8 cellular contexts compared by ENCODE assay signal in the genomic region with DNA sequence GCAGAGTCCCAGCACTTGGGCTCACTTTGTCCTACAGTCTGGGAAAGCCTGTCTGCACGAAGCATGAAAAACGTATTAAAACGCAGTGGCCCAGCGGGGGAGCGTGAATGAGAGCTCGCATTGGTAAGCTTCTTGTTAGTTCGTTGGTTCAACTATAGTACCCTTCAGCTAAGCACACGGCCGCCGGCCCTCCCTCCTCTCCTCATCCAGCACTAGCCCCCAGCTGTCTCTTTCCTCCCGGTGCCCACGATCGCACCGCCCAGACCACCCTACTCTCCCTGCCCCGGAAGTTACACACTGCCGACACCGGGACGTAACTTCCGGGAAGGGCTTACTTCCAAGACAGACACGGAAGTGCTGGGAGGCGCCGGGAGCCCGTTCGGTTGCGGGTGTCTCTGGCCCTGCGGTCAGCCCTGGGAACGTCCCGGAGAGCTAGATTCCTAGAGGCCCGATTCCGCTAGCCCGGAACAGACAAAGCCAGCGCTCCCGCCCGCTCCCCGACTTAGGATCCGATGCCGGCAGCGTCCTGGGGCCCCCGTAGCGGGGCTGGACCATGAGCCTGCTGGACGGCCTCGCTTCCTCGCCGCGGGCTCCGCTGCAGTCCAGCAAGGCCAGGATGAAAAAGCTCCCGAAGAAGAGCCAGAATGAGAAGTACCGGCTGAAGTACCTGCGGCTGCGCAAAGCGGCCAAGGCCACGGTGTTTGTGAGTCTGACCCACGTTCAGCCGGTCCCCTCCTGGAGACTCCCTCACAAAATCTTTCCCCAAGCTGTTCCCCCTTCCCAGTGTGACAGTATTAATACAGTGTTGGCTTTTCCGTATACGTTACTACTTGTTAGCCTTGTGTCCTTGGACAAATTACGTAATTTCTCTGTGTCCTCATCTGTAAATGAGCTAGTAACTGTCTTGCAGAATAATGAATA. TPM values are rescaled to one million over a fixed set of nuclear protein-coding genes. Genes with fewer than 3 reads are reported as not detected.
A peak's percentile ranks its signal among the peaks of the same experiment; 100 is the strongest.
DNase-seq lines count a peak whose midpoint lies in the region; ATAC-seq and TF ChIP-seq lines count a peak whose summit lies in the region.

A gene with protein sequence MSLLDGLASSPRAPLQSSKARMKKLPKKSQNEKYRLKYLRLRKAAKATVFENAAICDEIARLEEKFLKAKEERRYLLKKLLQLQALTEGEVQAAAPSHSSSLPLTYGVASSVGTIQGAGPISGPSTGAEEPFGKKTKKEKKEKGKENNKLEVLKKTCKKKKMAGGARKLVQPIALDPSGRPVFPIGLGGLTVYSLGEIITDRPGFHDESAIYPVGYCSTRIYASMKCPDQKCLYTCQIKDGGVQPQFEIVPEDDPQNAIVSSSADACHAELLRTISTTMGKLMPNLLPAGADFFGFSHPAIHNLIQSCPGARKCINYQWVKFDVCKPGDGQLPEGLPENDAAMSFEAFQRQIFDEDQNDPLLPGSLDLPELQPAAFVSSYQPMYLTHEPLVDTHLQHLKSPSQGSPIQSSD (plus strand): TSS at position 334 of the 921 bp plus-strand sequence. CDS start 220 bp downstream, at position 554.

- ATAC-seq in HG02588 (IDR thresholded peaks at IDR 0.05; ENCODE audit: unreplicated experiment): peak; percentile 98
- peak; percentile 99 to 100 for ATAC-seq in activated naive CD4-positive, alpha-beta T cell treated with anti-CD3 and anti-CD28 coated beads, Interleukin-2, amount 50 U/mL, for 72 hours
- peak; percentile 97 for ATAC-seq in omental fat pad (ENCODE audit: low FRiP score)

- H3K4me3 ChIP-seq in GM08714 (ENCODE audit: low read length): peak within 1 kb of the TSS; percentile 94

- peak within 1 kb of the TSS; percentile 98 to 99 for H3K27ac Mint-ChIP-seq in activated naive CD4-positive, alpha-beta T cell treated with anti-CD3 and anti-CD28 coated beads, Interleukin-2, amount 50 U/mL, for 72 hours

- peaks cover 15 to 24% of the 10 kb centered on the region in 2 donors for H3K36me3 Mint-ChIP-seq in activated naive CD4-positive, alpha-beta T cell treated with anti-CD3 and anti-CD28 coated beads, Interleukin-2, amount 50 U/mL, for 72 hours

- DNase-seq in NCI-H1092 treated with DMSO at 0.1 percent for 48 hours (lab: John Stamatoyannopoulos, UW): peak; percentile 95
- peak; percentile 74 for DNase-seq in SKM-1 (lab: John Stamatoyannopoulos, UW; ENCODE audit: unreplicated experiment)
- DNase-seq in activated naive CD4-positive, alpha-beta T cell treated with anti-CD3 and anti-CD28 coated beads, Interleukin-2, amount 50 U/mL, for 72 hours (ENCODE audit: low spot score in 2 of 2): peak; percentile 71 to 86
- DNase-seq in glomerular endothelial cell (ENCODE audit: extremely low read depth, low read depth, low spot score): no peak
- DNase-seq in omental fat pad (ENCODE audit: low spot score): peak; percentile 77

- H3K9me3 Mint-ChIP-seq in activated naive CD4-positive, alpha-beta T cell treated with anti-CD3 and anti-CD28 coated beads, Interleukin-2, amount 50 U/mL, for 72 hours: no peaks in the 10 kb centered on the region

- TF ChIP-seq CTCF in omental fat pad (IDR thresholded peaks at IDR 0.05): no peak

- H3K27ac ChIP-seq in temporal lobe (ENCODE audit: low read depth, low read length): peak within 1 kb of the TSS; percentile 81

RNA-seq across cellular contexts. Expression of the gene that starts here (rescaled TPM):
- 10 to 100 TPM; 29.4 to 33.2 TPM for total RNA-seq in activated naive CD4-positive, alpha-beta T cell treated with anti-CD3 and anti-CD28 coated beads, Interleukin-2, amount 50 U/mL, for 72 hours
- 12.4 and 20.5 TPM in 2 replicates for total RNA-seq in glomerular endothelial cell
- total RNA-seq in omental fat pad: 10 to 100 TPM; 28.6 to 40.7 (median 32.3) TPM
- total RNA-seq in temporal lobe: 26.8 TPM
